In the genomic region with DNA sequence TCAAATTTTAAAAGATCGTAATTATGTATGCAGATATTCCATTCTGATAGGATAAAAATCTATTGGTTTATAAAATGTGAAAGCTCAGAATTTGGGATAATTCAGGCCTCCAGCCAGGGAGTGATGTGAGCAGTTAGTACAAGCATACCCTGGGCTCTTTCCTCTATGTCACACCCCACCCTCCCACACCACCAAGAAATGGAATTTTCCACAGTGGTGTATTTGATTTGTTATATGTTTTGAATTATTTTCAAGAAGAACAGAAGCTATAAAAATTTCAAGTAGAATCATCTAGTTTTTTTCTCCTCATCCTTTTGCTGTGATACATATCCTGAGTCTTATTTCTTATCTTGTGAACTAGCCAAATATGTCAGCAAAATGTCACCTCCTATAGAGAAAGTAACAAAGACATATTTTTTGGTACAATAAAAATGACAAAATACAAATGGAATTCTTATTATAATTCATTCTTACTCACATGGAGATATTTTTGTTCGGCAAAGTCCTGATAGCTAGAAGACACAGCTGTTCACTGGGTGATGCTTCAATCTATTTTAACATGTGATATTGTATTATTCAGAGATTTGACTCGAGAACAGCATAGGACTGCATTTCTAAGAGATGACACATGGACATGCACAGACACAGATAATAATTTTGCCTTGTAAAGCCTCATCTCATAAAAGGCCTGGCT, we compare ENCODE assay signal across 20 cellular contexts.
DNase-seq lines count a peak whose midpoint lies in the region; ATAC-seq and TF ChIP-seq lines count a peak whose summit lies in the region.
"Had no signal": no experiment of that assay in that cellular context is flagged by ENCODE, and none has a peak within 500 bp of the region (broad histone marks: within the 10 kb centered on the region; RNA-seq: fewer than 3 reads in every experiment).

No MANE protein-coding gene starts in this region.

- peaks cover 42% of the 10 kb centered on the region for H3K4me1 Mint-ChIP-seq in Calu3 (ENCODE audit: low read depth, unreplicated experiment)
- H3K4me1 Mint-ChIP-seq: activated naive CD8-positive, alpha-beta T cell treated with anti-CD3 and anti-CD28 coated beads, Interleukin-2, amount 10 ng/mL, durations not matched to agents 7 days and 5 days had no signal

- H3K36me3 ChIP-seq in skeletal muscle satellite cell (ENCODE audit: insufficient read depth, low read length), result no peaks in the 10 kb centered on the region
- H3K36me3 ChIP-seq: esophagus muscularis mucosa, tibial nerve had no signal

- H3K4me1 ChIP-seq in skeletal muscle satellite cell (ENCODE audit: control insufficient read depth, insufficient read depth, low read length), result peaks cover 34% of the 10 kb centered on the region
- H3K4me1 ChIP-seq: parathyroid adenoma had no signal

- H3K4me3 ChIP-seq in fibroblast of villous mesenchyme (ENCODE audit: low read depth, low read length), result no peak overlapping the region
- H3K4me3 ChIP-seq in skeletal muscle satellite cell (ENCODE audit: low read length), result peak overlapping the region; percentile 2
- H3K4me3 ChIP-seq: esophagus muscularis mucosa, tibial nerve had no signal

- no peak for ATAC-seq in GM21367 (IDR thresholded peaks at IDR 0.05; ENCODE audit: unreplicated experiment)
- ATAC-seq: HCT116 had no signal

- intact Hi-C loops in Calu3 (cut with micrococcal nuclease; ENCODE audit: unreplicated experiment), result no loop called here

- no TSS peak for BruUV-seq in Calu3 (replicated peaks; lab: Mats Ljungman, UMichigan)

- CTCF ChIA-PET in Calu3 (lab: Charles Lee), result no interaction called here

- H3K9me3 ChIP-seq in skeletal muscle satellite cell (replicated peaks; ENCODE audit: low read length), result no peaks in the 10 kb centered on the region
- H3K9me3 ChIP-seq: esophagus muscularis mucosa, tibial nerve had no signal

- H3K27ac Mint-ChIP-seq in Calu3 (ENCODE audit: unreplicated experiment), result no peak overlapping the region
- H3K27ac Mint-ChIP-seq: activated naive CD8-positive, alpha-beta T cell treated with anti-CD3 and anti-CD28 coated beads, Interleukin-2, amount 10 ng/mL, durations not matched to agents 7 days and 5 days; mesothelial cell of epicardium had no signal

- H3K36me3 Mint-ChIP-seq in Calu3 (ENCODE audit: insufficient read depth, unreplicated experiment), result no peaks in the 10 kb centered on the region
- H3K36me3 Mint-ChIP-seq: activated naive CD8-positive, alpha-beta T cell treated with anti-CD3 and anti-CD28 coated beads, Interleukin-2, amount 10 ng/mL, durations not matched to agents 7 days and 5 days had no signal

- H3K9me3 Mint-ChIP-seq in Calu3 (ENCODE audit: low read depth, unreplicated experiment), result no peaks in the 10 kb centered on the region
- H3K9me3 Mint-ChIP-seq: activated naive CD8-positive, alpha-beta T cell treated with anti-CD3 and anti-CD28 coated beads, Interleukin-2, amount 10 ng/mL, durations not matched to agents 7 days and 5 days had no signal

- no peaks in the 10 kb centered on the region for H3K27me3 Mint-ChIP-seq in Calu3 (ENCODE audit: unreplicated experiment)

- no peaks in the 10 kb centered on the region for H3K27me3 ChIP-seq in skeletal muscle satellite cell (ENCODE audit: control insufficient read depth, insufficient read depth, low read length)
- H3K27me3 ChIP-seq: esophagus muscularis mucosa, tibial nerve had no signal

- peak overlapping the region; percentile 41 for H3K4me2 ChIP-seq in skeletal muscle satellite cell (ENCODE audit: low read length)

- H3K9ac ChIP-seq in skeletal muscle satellite cell (ENCODE audit: low read depth, low read length), result peak overlapping the region; percentile 50
- H3K9ac ChIP-seq: parathyroid adenoma had no signal

- no peak for TF ChIP-seq CTCF in fibroblast of villous mesenchyme (IDR thresholded peaks at IDR 0.05; ENCODE audit: insufficient read depth, low read depth, low read length)
- TF ChIP-seq CTCF in Calu3 (IDR thresholded peaks at IDR 0.05; ENCODE audit: unreplicated experiment), result no peak

- no peak overlapping the region for H3K4me3 Mint-ChIP-seq in Calu3 (ENCODE audit: low read depth, unreplicated experiment)
- H3K4me3 Mint-ChIP-seq: activated naive CD8-positive, alpha-beta T cell treated with anti-CD3 and anti-CD28 coated beads, Interleukin-2, amount 10 ng/mL, durations not matched to agents 7 days and 5 days; mesothelial cell of epicardium had no signal

- DNase-seq in ELR (ENCODE audit: low read depth) (peak; percentile 57), amniotic epithelial cell (ENCODE audit: low read depth) (peak; percentile 57), fibroblast of villous mesenchyme (ENCODE audit: low read depth) (peak; percentile 49), GOT3 (lab: John Stamatoyannopoulos, UW) (no peak), OCI-M1 (lab: John Stamatoyannopoulos, UW) (no peak), Calu3 (no peak)
- DNase-seq: activated CD4-positive, alpha-beta T cell treated with anti-CD3 and anti-CD28 coated beads for 48 hours; activated naive CD8-positive, alpha-beta T cell treated with anti-CD3 and anti-CD28 coated beads, Interleukin-2, amount 10 ng/mL, durations not matched to agents 7 days and 5 days; activated T-cell treated with anti-CD3 and anti-CD28 coated beads for 4 hours; cortex of kidney; GF-D8; NCI-H2029; T-helper 9 cell had no signal

Comparison
In these comparisons a context has a peak if more than half of its experiments do, and no peak if none do; other contexts are left out.
1. DNase-seq: peak in ELR (single experiment), amniotic epithelial cell (single experiment) and fibroblast of villous mesenchyme (single experiment); none in GOT3 (single experiment), OCI-M1 (single experiment) and Calu3 (single experiment).